In genomic region chr16:88384222-88385111, GRCh38 we compare ENCODE assay signal across 9 cellular contexts. TPM values are rescaled to one million over a fixed set of nuclear protein-coding genes. Genes with fewer than 3 reads are reported as not detected.
DNase-seq lines count a peak whose midpoint lies in the region; ATAC-seq, FAIRE-seq and TF ChIP-seq lines count a peak whose summit lies in the region.
"Had no signal": no experiment of that assay in that cellular context is flagged by ENCODE, and none has a peak within 500 bp of the region (broad histone marks: within the 10 kb centered on the region; RNA-seq: fewer than 3 reads in every experiment).

No MANE protein-coding gene starts in this region.

- peak overlapping the region; percentile 49 for H2AFZ ChIP-seq in mesenchymal stem cell (ENCODE audit: low read depth, low read length)

- TF ChIP-seq CTCF in bronchial epithelial cell (IDR thresholded peaks at IDR 0.05; ENCODE audit: insufficient read depth, low read length, severe bottlenecking) (no peak), upper lobe of right lung (IDR thresholded peaks at IDR 0.05) (no peak)

- H3K27ac Mint-ChIP-seq in activated naive CD8-positive, alpha-beta T cell: no peak overlapping the region
- no peak overlapping the region for H3K27ac Mint-ChIP-seq in activated naive CD8-positive, alpha-beta T cell treated with anti-CD3 and anti-CD28 coated beads for 36 hours

- no peaks in the 10 kb centered on the region for H3K9me3 ChIP-seq in mesenchymal stem cell (ENCODE audit: control insufficient read depth, low read length)
- H3K9me3 ChIP-seq in upper lobe of right lung: no peaks in the 10 kb centered on the region

- no peak overlapping the region for H3K27ac ChIP-seq in mesenchymal stem cell (ENCODE audit: low read length, poor library complexity, severe bottlenecking)
- no peak overlapping the region for H3K27ac ChIP-seq in upper lobe of right lung

- peak overlapping the region; percentile 69 for H3K4me2 ChIP-seq in mesenchymal stem cell (ENCODE audit: low read length, poor library complexity, severe bottlenecking)

- peak; percentile 55 for FAIRE-seq in bronchial epithelial cell (lab: Jason Lieb, UNC)

- H3K36me3 ChIP-seq in bronchial epithelial cell (ENCODE audit: control insufficient read depth, insufficient read depth, low read length): no peaks in the 10 kb centered on the region
- peaks cover 0 to 11% of the 10 kb centered on the region in 2 experiments for H3K36me3 ChIP-seq in mesenchymal stem cell (ENCODE audit: control insufficient read depth in 1 of 2, insufficient read depth in 2 of 2, low read depth in 1 of 2, low read length in 2 of 2)
- no peaks in the 10 kb centered on the region for H3K36me3 ChIP-seq in upper lobe of right lung

- peak overlapping the region in 1 of 2 experiments; percentile 37 for H3K14ac ChIP-seq in mesenchymal stem cell (ENCODE audit: low read length in 2 of 2)

- peak overlapping the region; percentile 17 for H2AK5ac ChIP-seq in mesenchymal stem cell (ENCODE audit: low read length, severe bottlenecking)

- peaks cover 20% of the 10 kb centered on the region for H3K27me3 ChIP-seq in bronchial epithelial cell (ENCODE audit: control insufficient read depth, insufficient read depth, low read length)
- H3K27me3 ChIP-seq in mesenchymal stem cell (ENCODE audit: control insufficient read depth in 1 of 2, insufficient read depth in 1 of 2, low read length in 2 of 2): no peaks in the 10 kb centered on the region
- H3K27me3 ChIP-seq in upper lobe of right lung: peaks cover 18% of the 10 kb centered on the region

- peak overlapping the region in 1 of 2 experiments; percentile 78 for H2BK12ac ChIP-seq in mesenchymal stem cell (ENCODE audit: low read length in 2 of 2)

- peaks cover 6% of the 10 kb centered on the region for H3K4me1 Mint-ChIP-seq in activated naive CD8-positive, alpha-beta T cell (ENCODE audit: low read depth)
- no peaks in the 10 kb centered on the region for H3K4me1 Mint-ChIP-seq in activated naive CD8-positive, alpha-beta T cell treated with anti-CD3 and anti-CD28 coated beads for 36 hours

- intact Hi-C loops in upper lobe of right lung (cut with DNase I): no loop called here

- H3K79me1 ChIP-seq in mesenchymal stem cell (replicated peaks; ENCODE audit: low read length, poor library complexity, severe bottlenecking): peaks cover 3% of the 10 kb centered on the region

- ATAC-seq in upper lobe of right lung (no peak), HG03097 (IDR thresholded peaks at IDR 0.05; ENCODE audit: low FRiP score, unreplicated experiment) (no peak), HG03196 (IDR thresholded peaks at IDR 0.05; ENCODE audit: unreplicated experiment) (no peak)

- H3K36me3 Mint-ChIP-seq in activated naive CD8-positive, alpha-beta T cell: no peaks in the 10 kb centered on the region
- H3K36me3 Mint-ChIP-seq in activated naive CD8-positive, alpha-beta T cell treated with anti-CD3 and anti-CD28 coated beads for 36 hours: no peaks in the 10 kb centered on the region

- H2BK15ac ChIP-seq in mesenchymal stem cell (ENCODE audit: low read depth, poor library complexity, severe bottlenecking): no peak overlapping the region

- H3K9me3 Mint-ChIP-seq in activated naive CD8-positive, alpha-beta T cell (ENCODE audit: low read depth): no peaks in the 10 kb centered on the region
- no peaks in the 10 kb centered on the region for H3K9me3 Mint-ChIP-seq in activated naive CD8-positive, alpha-beta T cell treated with anti-CD3 and anti-CD28 coated beads for 36 hours

- peak overlapping the region; percentile 30 for H2BK120ac ChIP-seq in mesenchymal stem cell (ENCODE audit: low read depth, low read length)

- no peak for DNase-seq in activated naive CD8-positive, alpha-beta T cell treated with anti-CD3 and anti-CD28 coated beads for 36 hours
- DNase-seq in bronchial epithelial cell (ENCODE audit: low read depth): no peak
- DNase-seq in mesenchymal stem cell: no peak
- DNase-seq in upper lobe of right lung: peak; percentile 51
- DNase-seq in effector CD4-positive, alpha-beta T cell: no peak
- DNase-seq: SHP77 treated with DMSO at 0.1 percent for 48 hours had no signal

- H3K4ac ChIP-seq in mesenchymal stem cell (ENCODE audit: low read depth in 1 of 2, low read length in 2 of 2): peak overlapping the region; percentile 11 to 29

- H3K4me1 ChIP-seq in mesenchymal stem cell (ENCODE audit: control insufficient read depth, insufficient read depth, low read depth, low read length) (peaks cover 22% of the 10 kb centered on the region), upper lobe of right lung (peaks cover 13% of the 10 kb centered on the region)

- peak overlapping the region; percentile 85 for H4K91ac ChIP-seq in mesenchymal stem cell (ENCODE audit: low read length)

- H4K8ac ChIP-seq in mesenchymal stem cell (ENCODE audit: low read length): peak overlapping the region; percentile 45

- 68% methylated on average over 18 of the region's 18 CpGs for WGBS in mesenchymal stem cell

- H3K18ac ChIP-seq in mesenchymal stem cell (ENCODE audit: low read depth in 1 of 2, low read length in 2 of 2): peak overlapping the region; percentile 48 to 76

- peak overlapping the region in 1 of 2 experiments; percentile 76 for H3K23ac ChIP-seq in mesenchymal stem cell (ENCODE audit: low read length in 2 of 2)

- H3K4me3 ChIP-seq in bronchial epithelial cell (ENCODE audit: low read depth, low read length) (no peak overlapping the region), mesenchymal stem cell (ENCODE audit: insufficient read depth in 1 of 2, low read depth in 1 of 2, low read length in 2 of 2) (peak overlapping the region; percentile 60 to 86), upper lobe of right lung (peak overlapping the region; percentile 19)

- peak overlapping the region; percentile 46 for H3K4me3 Mint-ChIP-seq in activated naive CD8-positive, alpha-beta T cell
- H3K4me3 Mint-ChIP-seq in activated naive CD8-positive, alpha-beta T cell treated with anti-CD3 and anti-CD28 coated beads for 36 hours: no peak overlapping the region

- no peak overlapping the region for H2BK5ac ChIP-seq in mesenchymal stem cell (ENCODE audit: low read depth, low read length, poor library complexity, severe bottlenecking)

- H3K27me3 Mint-ChIP-seq in activated naive CD8-positive, alpha-beta T cell: peaks cover 18% of the 10 kb centered on the region
- H3K27me3 Mint-ChIP-seq in activated naive CD8-positive, alpha-beta T cell treated with anti-CD3 and anti-CD28 coated beads for 36 hours: peaks cover 38% of the 10 kb centered on the region

- H3K9ac ChIP-seq in mesenchymal stem cell (ENCODE audit: low read length): peak overlapping the region; percentile 86

RNA-seq across cellular contexts. Expression of gene ZNF469, which starts 1.7 kb away (rescaled TPM):
- 1 to 10 TPM; 1.2 to 1.3 TPM for total RNA-seq in activated naive CD8-positive, alpha-beta T cell treated with anti-CD3 and anti-CD28 coated beads for 36 hours
- total RNA-seq in bronchial epithelial cell: under 0.01 and 0.13 TPM in 2 replicates
- polyA plus RNA-seq in mesenchymal stem cell (2013, experiment 1 of 2): 11.1 TPM
- 10.4 TPM for polyA plus RNA-seq in mesenchymal stem cell (2013, experiment 2 of 2)
- total RNA-seq in upper lobe of right lung: 2.1 TPM
